ENCODE assay signal across 32 cellular contexts in the genomic region with DNA sequence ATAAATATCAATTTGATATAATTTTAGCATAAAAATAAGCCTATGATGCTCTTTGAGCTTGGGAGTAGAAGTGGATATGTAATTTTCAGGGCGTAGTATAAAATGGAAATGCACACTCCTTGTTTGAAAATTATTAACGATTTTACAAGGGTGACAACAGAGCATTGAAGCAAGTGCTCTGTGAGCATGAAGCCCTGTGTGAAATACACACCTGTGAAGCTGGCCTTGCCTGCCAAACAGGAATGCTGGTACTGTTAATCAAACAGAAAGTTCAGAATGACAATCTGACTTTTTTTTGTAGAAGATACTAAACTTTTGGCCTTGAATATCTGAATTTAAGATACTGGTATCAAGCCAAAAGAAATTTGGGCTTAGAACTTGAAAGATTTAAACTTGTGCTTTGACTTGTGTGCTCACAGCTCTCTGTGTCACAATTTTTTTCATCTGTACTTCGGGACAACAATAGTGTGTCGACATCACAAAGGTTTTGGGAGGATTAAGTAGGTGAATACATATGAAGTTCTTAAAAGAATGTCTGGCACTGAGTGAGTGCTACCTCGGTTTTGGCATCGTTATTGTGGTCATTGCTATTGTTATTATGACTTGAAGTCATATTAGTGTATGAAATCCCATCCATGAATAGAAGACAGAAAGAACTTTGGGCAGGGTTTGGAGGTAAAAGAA. TPM values are rescaled to one million over a fixed set of nuclear protein-coding genes. Genes with fewer than 3 reads are reported as not detected.
"Had no signal": no experiment of that assay in that cellular context is flagged by ENCODE, and none has a peak within 500 bp of the region (broad histone marks: within the 10 kb centered on the region; RNA-seq: fewer than 3 reads in every experiment).

No MANE protein-coding gene starts in this region.

- H3K27me3 ChIP-seq: neutrophil, right lobe of liver, sigmoid colon, spleen, stomach, thyroid gland, tibial nerve, upper lobe of left lung, vagina had no signal

- H3K9me3 ChIP-seq: neutrophil, psoas muscle, right lobe of liver, spleen, stomach, thoracic aorta, thyroid gland, tibial nerve, upper lobe of left lung, vagina had no signal

- H3K4me3 Mint-ChIP-seq: naive thymus-derived CD8-positive, alpha-beta T cell; natural killer cell treated with Interleukin-12 subunit alpha and Interleukin-12 subunit beta and Interleukin-15 and Interleukin-18, amount 100 ng/mL, for 72 hours; nephron progenitor cell; neural crest cell; stimulated activated naive B cell treated with anti-CD40 and anti-IgM and Interleukin-4, amounts not matched to agents 10 μg/mL and 1 μg/mL and 100 μg/mL, for 72 hours; stimulated activated naive CD8-positive, alpha-beta T cell treated with anti-CD3 and anti-CD28 coated beads, Interleukin-15, Interleukin-2, amounts not matched to agents 100 ng/mL and 50 ng/mL, for 24 hours had no signal

- ATAC-seq: naive thymus-derived CD8-positive, alpha-beta T cell; natural killer cell treated with Interleukin-12 subunit alpha and Interleukin-12 subunit beta and Interleukin-15 and Interleukin-18, amount 100 ng/mL, for 72 hours; psoas muscle; right cardiac atrium; right lobe of liver; stimulated activated naive B cell treated with anti-CD40 and anti-IgM and Interleukin-4, amounts not matched to agents 10 μg/mL and 1 μg/mL and 100 μg/mL, for 72 hours had no signal

- H3K4me1 Mint-ChIP-seq: naive thymus-derived CD8-positive, alpha-beta T cell; nephron progenitor cell; neural crest cell had no signal

- H3K27me3 Mint-ChIP-seq: naive thymus-derived CD8-positive, alpha-beta T cell; natural killer cell treated with Interleukin-12 subunit alpha and Interleukin-12 subunit beta and Interleukin-15 and Interleukin-18, amount 100 ng/mL, for 72 hours; progenitor cell of endocrine pancreas; stimulated activated naive B cell treated with anti-CD40 and anti-IgM and Interleukin-4, amounts not matched to agents 10 μg/mL and 1 μg/mL and 100 μg/mL, for 72 hours; stimulated activated naive CD8-positive, alpha-beta T cell treated with anti-CD3 and anti-CD28 coated beads, Interleukin-15, Interleukin-2, amounts not matched to agents 100 ng/mL and 50 ng/mL, for 24 hours had no signal

- H3K36me3 ChIP-seq: neutrophil, thyroid gland, vagina had no signal

- H3K36me3 Mint-ChIP-seq: naive thymus-derived CD8-positive, alpha-beta T cell; natural killer cell treated with Interleukin-12 subunit alpha and Interleukin-12 subunit beta and Interleukin-15 and Interleukin-18, amount 100 ng/mL, for 72 hours had no signal

- FAIRE-seq: urothelium cell line had no signal

- DNase-seq: naive thymus-derived CD8-positive, alpha-beta T cell; nephron progenitor cell; nucleus accumbens; posterior cingulate gyrus; psoas muscle; right cardiac atrium; right lobe of liver; sigmoid colon; spleen; stimulated activated CD4-positive, alpha-beta T cell treated with anti-CD3 and anti-CD28 coated beads, Interleukin-12 subunit alpha, Interleukin-12 subunit beta, amount 100 ng/mL, for 4 hours; stimulated activated CD4-positive, alpha-beta T cell treated with anti-CD3 and anti-CD28 coated beads, Interleukin-1b, Interleukin-23, amount 100 ng/mL, for 48 hours; stimulated activated CD4-positive, alpha-beta T cell treated with anti-CD3 and anti-CD28 coated beads, Interleukin-4, amount 100 ng/mL, for 1 hour; stimulated activated CD4-positive, alpha-beta T cell treated with anti-CD3 and anti-CD28 coated beads, Interleukin-4, amount 100 ng/mL, for 4 hours; stimulated activated CD8-positive, alpha-beta memory T cell treated with anti-CD3 and anti-CD28 coated beads, Interleukin-4, amount 100 ng/mL, for 48 hours; stimulated activated naive B cell treated with anti-CD40 and anti-IgM and Interleukin-4, amounts not matched to agents 10 μg/mL and 1 μg/mL and 100 μg/mL, for 72 hours; stimulated activated naive CD4-positive, alpha-beta T cell treated with Interleukin-2 at 50 U/mL for 16 hours; stomach; thyroid gland; trophoblast cell; upper lobe of left lung had no signal

- H3K9me3 Mint-ChIP-seq: naive thymus-derived CD8-positive, alpha-beta T cell; nephron progenitor cell; neural crest cell; stimulated activated naive B cell treated with anti-CD40 and anti-IgM and Interleukin-4, amounts not matched to agents 10 μg/mL and 1 μg/mL and 100 μg/mL, for 72 hours; stimulated activated naive CD8-positive, alpha-beta T cell treated with anti-CD3 and anti-CD28 coated beads, Interleukin-15, Interleukin-2, amounts not matched to agents 100 ng/mL and 50 ng/mL, for 24 hours had no signal

- H3K27ac Mint-ChIP-seq: naive thymus-derived CD8-positive, alpha-beta T cell; natural killer cell treated with Interleukin-12 subunit alpha and Interleukin-12 subunit beta and Interleukin-15 and Interleukin-18, amount 100 ng/mL, for 72 hours; nephron progenitor cell; progenitor cell of endocrine pancreas; stimulated activated naive B cell treated with anti-CD40 and anti-IgM and Interleukin-4, amounts not matched to agents 10 μg/mL and 1 μg/mL and 100 μg/mL, for 72 hours; stimulated activated naive CD8-positive, alpha-beta T cell treated with anti-CD3 and anti-CD28 coated beads, Interleukin-15, Interleukin-2, amounts not matched to agents 100 ng/mL and 50 ng/mL, for 24 hours had no signal

- H3K27ac ChIP-seq: neutrophil, parathyroid adenoma, psoas muscle, right lobe of liver, sigmoid colon, spleen, stomach, thoracic aorta, thyroid gland, tibial nerve, upper lobe of left lung, vagina had no signal

- H3K4me1 ChIP-seq: parathyroid adenoma, psoas muscle, right lobe of liver, spleen, stomach, thyroid gland, tibial nerve, upper lobe of left lung, vagina had no signal

- H3K4me3 ChIP-seq: psoas muscle, right lobe of liver, sigmoid colon, smooth muscle cell, spleen, stomach, thoracic aorta, thyroid gland, tibial nerve, upper lobe of left lung, vagina had no signal

RNA-seq across cellular contexts. Expression of gene LRRK2, which starts 47.3 kb away (rescaled TPM):
- total RNA-seq: osteocyte, smooth muscle cell had no signal
- polyA plus RNA-seq: smooth muscle cell had no signal
